ENCODE assay signal across 8 cellular contexts in the genomic region with DNA sequence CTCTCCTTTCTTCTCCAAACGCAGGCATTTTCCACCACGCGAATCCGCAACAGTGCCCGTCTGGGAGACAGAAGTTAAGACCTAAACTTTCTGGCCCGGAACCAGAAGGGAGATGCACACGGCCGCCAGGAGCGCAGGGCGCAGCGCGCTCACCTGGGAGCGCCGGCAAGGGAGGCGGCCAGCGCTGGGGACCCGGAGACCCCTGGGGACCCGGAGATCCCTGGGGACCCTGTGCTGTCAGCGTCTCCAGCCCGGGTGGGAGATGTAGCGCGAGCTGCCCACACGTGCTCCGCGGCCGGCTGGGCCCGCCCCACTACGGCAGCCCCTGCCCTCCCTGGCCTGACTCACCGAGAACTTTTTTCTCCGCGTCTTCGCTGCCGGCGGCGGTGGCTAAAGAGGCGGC. TPM values are rescaled to one million over a fixed set of nuclear protein-coding genes. Genes with fewer than 3 reads are reported as not detected.
A peak's percentile ranks its signal among the peaks of the same experiment; 100 is the strongest.
DNase-seq lines count a peak whose midpoint lies in the region; ATAC-seq and TF ChIP-seq lines count a peak whose summit lies in the region.

No MANE protein-coding gene starts in this region.

- H3K4me1 Mint-ChIP-seq in activated naive CD4-positive, alpha-beta T cell treated with anti-CD3 and anti-CD28 coated beads for 36 hours (ENCODE audit: low read depth): peaks cover 24% of the 10 kb centered on the region
- peaks cover 13% of the 10 kb centered on the region for H3K4me1 Mint-ChIP-seq in glutamatergic neuron (ENCODE audit: low read depth, unreplicated experiment)

- H3K18ac ChIP-seq in trophoblast cell (ENCODE audit: low read length): peak overlapping the region; percentile 84

- peak overlapping the region; percentile 95 for H3K4me3 Mint-ChIP-seq in activated naive CD4-positive, alpha-beta T cell treated with anti-CD3 and anti-CD28 coated beads for 36 hours
- peak overlapping the region; percentile 88 for H3K4me3 Mint-ChIP-seq in glutamatergic neuron (ENCODE audit: unreplicated experiment)

- H3K4me3 ChIP-seq in trophoblast cell (ENCODE audit: low read depth, low read length) (peak overlapping the region; percentile 91), uterus (peak overlapping the region; percentile 68 to 86)

- peak overlapping the region; percentile 35 for H3K27ac ChIP-seq in trophoblast cell (ENCODE audit: low read depth, low read length)
- peak overlapping the region; percentile 92 to 99 for H3K27ac ChIP-seq in uterus

- H3K36me3 ChIP-seq in trophoblast cell (ENCODE audit: control insufficient read depth in 1 of 2, insufficient read depth in 2 of 2, low read length in 2 of 2) (no peaks in the 10 kb centered on the region), uterus (no peaks in the 10 kb centered on the region)

- H3K14ac ChIP-seq in trophoblast cell (ENCODE audit: low read length): peak overlapping the region; percentile 96

- peaks cover 5% of the 10 kb centered on the region for H3K79me1 ChIP-seq in trophoblast cell (ENCODE audit: low read length)

- peak overlapping the region; percentile 69 for H2AFZ ChIP-seq in trophoblast cell (ENCODE audit: insufficient read depth, low read length, poor library complexity)

- peaks cover 11% of the 10 kb centered on the region for H3K79me2 ChIP-seq in trophoblast cell (ENCODE audit: control insufficient read depth, insufficient read depth, low read length, poor library complexity)

- no peak overlapping the region for H2BK120ac ChIP-seq in trophoblast cell (ENCODE audit: insufficient read depth, low read length, poor library complexity)

- H3K9me3 ChIP-seq in trophoblast cell (ENCODE audit: insufficient read depth, low read depth, low read length) (no peaks in the 10 kb centered on the region), uterus (no peaks in the 10 kb centered on the region)

- H3K4me2 ChIP-seq in trophoblast cell (ENCODE audit: low read length): peak overlapping the region; percentile 97

- no peaks in the 10 kb centered on the region for H3K9me3 Mint-ChIP-seq in activated naive CD4-positive, alpha-beta T cell treated with anti-CD3 and anti-CD28 coated beads for 36 hours
- peaks cover 6% of the 10 kb centered on the region for H3K9me3 Mint-ChIP-seq in glutamatergic neuron (ENCODE audit: unreplicated experiment)

- H4K8ac ChIP-seq in trophoblast cell (ENCODE audit: low read depth, low read length): no peak overlapping the region

- CTCF ChIA-PET in activated naive CD4-positive, alpha-beta T cell treated with anti-CD3 and anti-CD28 coated beads for 36 hours (lab: Charles Lee): interaction anchor here (1.0 kb wide), 1 partner anchor 26 kb away, joined by 3 read pairs; no protein-coding TSS in a partner anchor

- H2BK12ac ChIP-seq in trophoblast cell (ENCODE audit: low read length): no peak overlapping the region

- peak; percentile 32 for ATAC-seq in HG02763 (IDR thresholded peaks at IDR 0.05; ENCODE audit: unreplicated experiment)

- TF ChIP-seq CTCF in glutamatergic neuron (IDR thresholded peaks at IDR 0.05; ENCODE audit: partially characterized antibody, unreplicated experiment) (no peak), uterus (IDR thresholded peaks at IDR 0.05) (peak in 2 of 4 experiments; percentile 24 to 27)

- H2AK5ac ChIP-seq in trophoblast cell (ENCODE audit: low read length): no peak overlapping the region

- WGBS in trophoblast cell (ENCODE audit: extremely low coverage, insufficient coverage, insufficient read length): no CpG with 5 or more reads among the region's 36 CpGs

- H3K27me3 Mint-ChIP-seq in activated naive CD4-positive, alpha-beta T cell treated with anti-CD3 and anti-CD28 coated beads for 36 hours (ENCODE audit: low read depth): peaks cover 38% of the 10 kb centered on the region
- no peaks in the 10 kb centered on the region for H3K27me3 Mint-ChIP-seq in glutamatergic neuron (ENCODE audit: unreplicated experiment)

- H3K36me3 Mint-ChIP-seq in activated naive CD4-positive, alpha-beta T cell treated with anti-CD3 and anti-CD28 coated beads for 36 hours (ENCODE audit: low read depth): peaks cover 16% of the 10 kb centered on the region
- no peaks in the 10 kb centered on the region for H3K36me3 Mint-ChIP-seq in glutamatergic neuron (ENCODE audit: unreplicated experiment)

- TF ChIP-seq POLR2A in uterus (IDR thresholded peaks at IDR 0.05): no peak

- peaks cover under 1 to 16% of the 10 kb centered on the region in 2 experiments for H3K4me1 ChIP-seq in trophoblast cell (ENCODE audit: control insufficient read depth in 1 of 2, insufficient read depth in 2 of 2, low read length in 2 of 2)
- peaks cover 0 to 4% of the 10 kb centered on the region in 2 donors for H3K4me1 ChIP-seq in uterus

- H4K91ac ChIP-seq in trophoblast cell (ENCODE audit: low read depth, low read length): peak overlapping the region; percentile 78

- H2BK5ac ChIP-seq in trophoblast cell (ENCODE audit: low read depth, low read length, poor library complexity): peak overlapping the region; percentile 13

- H3K23ac ChIP-seq in trophoblast cell (ENCODE audit: low read length): no peak overlapping the region

- intact Hi-C loops in activated naive CD4-positive, alpha-beta T cell treated with anti-CD3 and anti-CD28 coated beads for 36 hours (cut with micrococcal nuclease): loop anchor here (1.0 to 10.0 kb wide), 9 partner anchors 21 to 1975 kb away; a partner anchor contains a TSS
- intact Hi-C loops in uterus (cut with DNase I; ENCODE audit: low total_unique reads): no loop called here

- H3K9ac ChIP-seq in trophoblast cell (ENCODE audit: low read length): peak overlapping the region; percentile 82

- DNase-seq in NCI-H2171 treated with DMSO at 0.1 percent for 48 hours (lab: John Stamatoyannopoulos, UW) (peak; percentile 62), NCI-H2171 (lab: John Stamatoyannopoulos, UW) (no peak), OCI-M1 (lab: John Stamatoyannopoulos, UW) (peak; percentile 84), glutamatergic neuron (peak; percentile 42), trophoblast cell (peak; percentile 35 to 70), uterus (peak; percentile 55 to 59)
- DNase-seq in activated naive CD4-positive, alpha-beta T cell treated with anti-CD3 and anti-CD28 coated beads for 36 hours: peak; percentile 56

- no peak overlapping the region for H4K12ac ChIP-seq in trophoblast cell (ENCODE audit: low read depth, low read length)

- H3K27me3 ChIP-seq in trophoblast cell (ENCODE audit: insufficient read depth, low read length) (no peaks in the 10 kb centered on the region), uterus (no peaks in the 10 kb centered on the region)

- H3K27ac Mint-ChIP-seq in activated naive CD4-positive, alpha-beta T cell treated with anti-CD3 and anti-CD28 coated beads for 36 hours: peak overlapping the region; percentile 94
- H3K27ac Mint-ChIP-seq in glutamatergic neuron (ENCODE audit: unreplicated experiment): peak overlapping the region; percentile 5

- H3K4ac ChIP-seq in trophoblast cell (ENCODE audit: low read depth, low read length): peak overlapping the region; percentile 31

RNA-seq across cellular contexts. Expression of a gene that starts 0.6 kb away (rescaled TPM):
- 100 to 1,000 TPM; 192 to 219 TPM for total RNA-seq in activated naive CD4-positive, alpha-beta T cell treated with anti-CD3 and anti-CD28 coated beads for 36 hours
- 39.0 TPM for total RNA-seq in glutamatergic neuron (ENCODE audit: unreplicated experiment)
- polyA plus RNA-seq in trophoblast cell (2013): 213 and 218 TPM in 2 replicates
- total RNA-seq in uterus: 100 to 1,000 TPM in 3 of 4 donors, 10 to 100 TPM in 1; 49.4 to 372 (median 216) TPM

RNA-seq across cellular contexts. Expression of a gene that starts 48.7 kb away (rescaled TPM):
- not detected for total RNA-seq in activated naive CD4-positive, alpha-beta T cell treated with anti-CD3 and anti-CD28 coated beads for 36 hours
- total RNA-seq in glutamatergic neuron (ENCODE audit: unreplicated experiment): not detected
- 1.7 and 1.8 TPM in 2 replicates for polyA plus RNA-seq in trophoblast cell (2013)
- 1 to 10 TPM in 1 of 4 donors, under 1 TPM in 1, not detected in 2; 0.62 to 2.1 TPM for total RNA-seq in uterus
